ENCODE assay signal across 26 cellular contexts in the genomic region with DNA sequence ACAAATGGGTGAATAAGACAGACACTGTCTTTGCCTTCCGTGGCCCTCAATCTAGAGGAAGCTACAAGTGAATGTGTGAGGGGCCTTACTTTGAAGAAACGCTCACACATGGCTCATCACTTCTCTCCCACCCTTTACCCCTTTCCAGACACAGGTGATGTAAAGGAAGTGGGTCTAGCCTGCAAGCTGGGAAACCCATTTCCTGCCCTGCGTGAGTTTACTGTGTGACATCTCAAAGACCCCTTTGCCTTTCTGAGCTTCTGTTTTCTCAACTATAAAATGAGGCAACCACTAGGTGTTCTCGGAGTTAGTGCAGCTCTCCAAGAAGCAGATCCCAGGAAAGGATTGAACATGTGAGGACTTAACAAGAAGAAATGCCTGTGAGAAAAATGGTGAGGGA. TPM values are rescaled to one million over a fixed set of nuclear protein-coding genes. Genes with fewer than 3 reads are reported as not detected.
"Had no signal": no experiment of that assay in that cellular context is flagged by ENCODE, and none has a peak within 500 bp of the region (broad histone marks: within the 10 kb centered on the region; RNA-seq: fewer than 3 reads in every experiment).

No MANE protein-coding gene starts in this region.

- H3K9me3 ChIP-seq: MG63, SJCRH30 had no signal

- DNase-seq: activated CD4-positive, alpha-beta memory T cell treated with anti-CD3 and anti-CD28 coated beads, Interleukin-2, amount 10 ng/mL, durations not matched to agents 7 days and 5 days; activated CD4-positive, alpha-beta T cell treated with anti-CD3 and anti-CD28 coated beads, Interleukin-2, amount 10 ng/mL, durations not matched to agents 7 days and 5 days; activated CD4-positive, CD25-positive, alpha-beta regulatory T cell; activated CD8-positive, alpha-beta memory T cell treated with anti-CD3 and anti-CD28 coated beads, Interleukin-2, amount 50 U/mL, for 4 hours; activated gamma-delta T cell treated with Interleukin-2 at 50 U/mL for 16 hours; activated naive CD4-positive, alpha-beta T cell treated with anti-CD3 and anti-CD28 coated beads, Interleukin-2, amount 10 ng/mL, durations not matched to agents 7 days and 5 days; activated naive CD8-positive, alpha-beta T cell treated with anti-CD3 and anti-CD28 coated beads for 36 hours; activated T-cell treated with anti-CD3 and anti-CD28 coated beads, Interleukin-2, amount 50 U/mL, for 72 hours; brain microvascular endothelial cell; KG1; MG63; MV-4-11; NCI-H1105; NCI-H187; NCI-H446; NCI-H524; Peyer's patch; Right ventricle myocardium superior; SJCRH30; SK-N-SH; T-helper 1 cell had no signal

- H3K27ac Mint-ChIP-seq: activated CD4-positive, alpha-beta memory T cell treated with anti-CD3 and anti-CD28 coated beads, Interleukin-2, amount 10 ng/mL, durations not matched to agents 7 days and 5 days; activated CD4-positive, alpha-beta T cell treated with anti-CD3 and anti-CD28 coated beads, Interleukin-2, amount 10 ng/mL, durations not matched to agents 7 days and 5 days; activated naive CD4-positive, alpha-beta T cell treated with anti-CD3 and anti-CD28 coated beads, Interleukin-2, amount 10 ng/mL, durations not matched to agents 7 days and 5 days; activated naive CD8-positive, alpha-beta T cell treated with anti-CD3 and anti-CD28 coated beads for 36 hours; activated T-cell treated with anti-CD3 and anti-CD28 coated beads, Interleukin-2, amount 50 U/mL, for 72 hours; activated T-helper 2 cell treated with anti-CD3 and anti-CD28 coated beads, Interferon-gamma antibody, Interleukin-2, Interleukin-4, amounts not matched to agents 10 μg/mL and 5 μg/mL and 100 μg/mL, durations not matched to agents 14 hours and 24 hours and 36 hours had no signal

- H3K4me1 ChIP-seq: Peyer's patch, SJCRH30 had no signal

- H3K27ac ChIP-seq: brain microvascular endothelial cell, cardiac muscle cell, Peyer's patch, RWPE1, SJCRH30, VCaP had no signal

- H3K4me3 ChIP-seq: cardiac muscle cell, MG63, Peyer's patch, SJCRH30 had no signal

- H3K4me2 ChIP-seq: SK-N-SH had no signal

- H3K27me3 ChIP-seq: brain microvascular endothelial cell, cardiac muscle cell, MG63, Peyer's patch, SJCRH30 had no signal

- H3K9ac ChIP-seq: SK-N-SH had no signal

- H3K4me1 Mint-ChIP-seq: activated CD4-positive, alpha-beta T cell treated with anti-CD3 and anti-CD28 coated beads, Interleukin-2, amount 10 ng/mL, durations not matched to agents 7 days and 5 days; activated naive CD8-positive, alpha-beta T cell treated with anti-CD3 and anti-CD28 coated beads for 36 hours had no signal

- H3K4me3 Mint-ChIP-seq: activated CD4-positive, alpha-beta memory T cell treated with anti-CD3 and anti-CD28 coated beads, Interleukin-2, amount 10 ng/mL, durations not matched to agents 7 days and 5 days; activated CD4-positive, alpha-beta T cell treated with anti-CD3 and anti-CD28 coated beads, Interleukin-2, amount 10 ng/mL, durations not matched to agents 7 days and 5 days; activated naive CD4-positive, alpha-beta T cell treated with anti-CD3 and anti-CD28 coated beads, Interleukin-2, amount 10 ng/mL, durations not matched to agents 7 days and 5 days; activated naive CD8-positive, alpha-beta T cell treated with anti-CD3 and anti-CD28 coated beads for 36 hours; activated T-cell treated with anti-CD3 and anti-CD28 coated beads, Interleukin-2, amount 50 U/mL, for 72 hours had no signal

- H3K36me3 ChIP-seq: brain microvascular endothelial cell, cardiac muscle cell, MG63, Peyer's patch, SJCRH30 had no signal

- H3K36me3 Mint-ChIP-seq: activated naive CD4-positive, alpha-beta T cell treated with anti-CD3 and anti-CD28 coated beads, Interleukin-2, amount 10 ng/mL, durations not matched to agents 7 days and 5 days had no signal

- ATAC-seq: activated T-cell treated with anti-CD3 and anti-CD28 coated beads, Interleukin-2, amount 50 U/mL, for 72 hours had no signal

RNA-seq across cellular contexts. Expression of gene LMO2, which starts 43.1 kb away (rescaled TPM):
- total RNA-seq: activated CD4-positive, alpha-beta memory T cell treated with anti-CD3 and anti-CD28 coated beads, Interleukin-2, amount 10 ng/mL, durations not matched to agents 7 days and 5 days; activated CD4-positive, alpha-beta T cell treated with anti-CD3 and anti-CD28 coated beads, Interleukin-2, amount 10 ng/mL, durations not matched to agents 7 days and 5 days; activated T-cell treated with anti-CD3 and anti-CD28 coated beads, Interleukin-2, amount 50 U/mL, for 72 hours; activated T-helper 2 cell treated with anti-CD3 and anti-CD28 coated beads, Interferon-gamma antibody, Interleukin-2, Interleukin-4, amounts not matched to agents 10 μg/mL and 5 μg/mL and 100 μg/mL, durations not matched to agents 14 hours and 24 hours and 36 hours; T-helper 2 cell treated with Interferon-gamma antibody and Interleukin-4, amounts not matched to agents 100 ng/mL and 5 ng/mL, for 36 hours had no signal
